Comparison of ENCODE assay signal across 9 cellular contexts in the genomic region with DNA sequence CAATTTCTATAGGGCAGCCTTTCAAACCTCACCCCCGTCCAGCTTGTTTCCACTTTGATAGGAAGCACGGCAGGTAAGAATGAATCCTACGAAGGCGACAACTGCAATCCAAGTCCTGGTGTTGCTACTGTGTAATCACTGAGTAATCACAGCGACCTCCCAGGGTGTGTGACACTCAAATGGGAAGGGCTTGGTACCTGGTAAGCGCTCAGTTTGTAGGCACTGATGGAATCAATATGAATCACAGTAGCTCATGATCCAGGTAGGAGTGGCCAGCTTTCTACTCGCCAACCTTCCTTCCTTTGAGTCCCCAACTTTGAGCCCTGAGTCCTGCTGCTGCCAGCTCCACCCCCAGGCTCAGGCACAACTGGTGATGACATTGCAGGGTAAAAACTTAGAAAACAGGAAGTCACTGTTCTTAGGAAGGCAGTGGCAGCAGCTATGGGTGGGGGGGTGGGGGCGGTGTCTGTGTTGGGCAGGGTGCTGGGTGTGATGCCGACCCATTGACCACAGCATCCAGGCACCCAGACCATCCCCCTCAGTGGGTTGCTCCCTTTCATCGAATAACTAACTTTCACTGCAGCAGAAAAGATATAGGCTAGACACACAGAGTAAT.
DNase-seq lines count a peak whose midpoint lies in the region; ATAC-seq lines count a peak whose summit lies in the region.
"Had no signal": no experiment of that assay in that cellular context is flagged by ENCODE, and none has a peak within 500 bp of the region (broad histone marks: within the 10 kb centered on the region; RNA-seq: fewer than 3 reads in every experiment).

No MANE protein-coding gene starts in this region.

- H3K27me3 ChIP-seq in GM23248 (replicated peaks; ENCODE audit: insufficient read depth), result no peaks in the 10 kb centered on the region; the same call in 1 of the 2 replicates
- H3K27me3 ChIP-seq: SJSA1 had no signal

- H3K27me3 Mint-ChIP-seq in effector memory CD8-positive, alpha-beta T cell, result no peaks in the 10 kb centered on the region

- H3K9me3 Mint-ChIP-seq in effector memory CD8-positive, alpha-beta T cell, result no peaks in the 10 kb centered on the region

- no peaks in the 10 kb centered on the region for H3F3A ChIP-seq in GM23248 (ENCODE audit: insufficient read depth)

- H3K79me2 ChIP-seq in GM23248 (ENCODE audit: insufficient read depth), result no peaks in the 10 kb centered on the region

- peaks cover 64% of the 10 kb centered on the region for H3K36me3 Mint-ChIP-seq in effector memory CD8-positive, alpha-beta T cell (ENCODE audit: insufficient read depth)

- DNase-seq in KBM-7 (peak; percentile 83), AG20443 (ENCODE audit: low spot score) (no peak), GM23248 (no peak), ACHN (no peak)
- peak; percentile 38 for DNase-seq in activated CD4-positive, alpha-beta T cell treated with anti-CD3 and anti-CD28 coated beads for 1 hour
- peak; percentile 45 to 51 (median 49) for DNase-seq in effector memory CD8-positive, alpha-beta T cell
- peak; percentile 38 for DNase-seq in stimulated activated CD8-positive, alpha-beta memory T cell treated with anti-CD3 and anti-CD28 coated beads, Interleukin-12 subunit alpha, Interleukin-12 subunit beta, amount 100 ng/mL, for 24 hours (ENCODE audit: extremely low read depth)

- H3K9ac ChIP-seq in GM23248, result no peak overlapping the region

- no peak overlapping the region for H3K4me2 ChIP-seq in GM23248 (ENCODE audit: unreplicated experiment)

- in situ Hi-C loops in KBM-7 (cut with MboI; ENCODE audit: low pct_unique_long_range_greater_than_20kb, low sequenced_read_pairs), result no loop called here
- in situ Hi-C loops in GM23248 (cut with MboI), result loop anchor here (10.0 kb wide), 2 partner anchors 183 to 383 kb away; no protein-coding TSS in a partner anchor
- in situ Hi-C loops in ACHN (cut with HindIII; ENCODE audit: low pct_ligation_motif_present, low pct_unique_long_range_greater_than_20kb, low sequenced_read_pairs), result no loop called here

- WGBS in GM23248 (ENCODE audit: low coverage in 1 of 2, low lambda C conversion rate in 2 of 2, missing lambda C conversion rate in 2 of 2), 2 experiments, result 59 to 63% methylated on average over 10 of the region's 10 CpGs

- H3K36me3 ChIP-seq in GM23248 (ENCODE audit: low read depth), result no peaks in the 10 kb centered on the region
- H3K36me3 ChIP-seq: SJSA1 had no signal

- H2AFZ ChIP-seq in GM23248, result no peak overlapping the region

- peak; percentile 71 for ATAC-seq in GM19452 (IDR thresholded peaks at IDR 0.05; ENCODE audit: unreplicated experiment)
- ATAC-seq in effector memory CD8-positive, alpha-beta T cell (replicated peaks), result peak; percentile 70

- H3K9me2 ChIP-seq in GM23248 (ENCODE audit: insufficient read depth), result no peaks in the 10 kb centered on the region

- H4K20me1 ChIP-seq in GM23248 (ENCODE audit: insufficient read depth), result no peaks in the 10 kb centered on the region

- peaks cover 65 to 75% of the 10 kb centered on the region in 2 donors for H3K4me1 Mint-ChIP-seq in effector memory CD8-positive, alpha-beta T cell (ENCODE audit: low read depth in 2 of 2)

- H3K27ac Mint-ChIP-seq in effector memory CD8-positive, alpha-beta T cell, result peak overlapping the region; percentile 96

- H3K4me3 ChIP-seq in GM23248, result no peak overlapping the region
- H3K4me3 ChIP-seq: SJSA1 had no signal

- no peaks in the 10 kb centered on the region for H3K9me3 ChIP-seq in GM23248 (ENCODE audit: low read depth)
- H3K9me3 ChIP-seq: SJSA1 had no signal

- no peaks in the 10 kb centered on the region for H3K4me1 ChIP-seq in GM23248 (ENCODE audit: insufficient read depth)

- no peak overlapping the region for H3K27ac ChIP-seq in GM23248
- H3K27ac ChIP-seq: SJSA1 had no signal

- H3K4me3 Mint-ChIP-seq in effector memory CD8-positive, alpha-beta T cell, result peak overlapping the region; percentile 77 to 79

Comparison
In these comparisons a context has a peak if more than half of its experiments do, and no peak if none do; other contexts are left out.
1. DNase-seq: peak in KBM-7 (single experiment), activated CD4-positive, alpha-beta T cell treated with anti-CD3 and anti-CD28 coated beads for 1 hour (single experiment), effector memory CD8-positive, alpha-beta T cell (3 of 3) and stimulated activated CD8-positive, alpha-beta memory T cell treated with anti-CD3 and anti-CD28 coated beads, Interleukin-12 subunit alpha, Interleukin-12 subunit beta, amount 100 ng/mL, for 24 hours (single experiment); none in AG20443 (single experiment), GM23248 (single experiment) and ACHN (single experiment).